Comparison of ENCODE assay signal across 8 cellular contexts in the genomic region with DNA sequence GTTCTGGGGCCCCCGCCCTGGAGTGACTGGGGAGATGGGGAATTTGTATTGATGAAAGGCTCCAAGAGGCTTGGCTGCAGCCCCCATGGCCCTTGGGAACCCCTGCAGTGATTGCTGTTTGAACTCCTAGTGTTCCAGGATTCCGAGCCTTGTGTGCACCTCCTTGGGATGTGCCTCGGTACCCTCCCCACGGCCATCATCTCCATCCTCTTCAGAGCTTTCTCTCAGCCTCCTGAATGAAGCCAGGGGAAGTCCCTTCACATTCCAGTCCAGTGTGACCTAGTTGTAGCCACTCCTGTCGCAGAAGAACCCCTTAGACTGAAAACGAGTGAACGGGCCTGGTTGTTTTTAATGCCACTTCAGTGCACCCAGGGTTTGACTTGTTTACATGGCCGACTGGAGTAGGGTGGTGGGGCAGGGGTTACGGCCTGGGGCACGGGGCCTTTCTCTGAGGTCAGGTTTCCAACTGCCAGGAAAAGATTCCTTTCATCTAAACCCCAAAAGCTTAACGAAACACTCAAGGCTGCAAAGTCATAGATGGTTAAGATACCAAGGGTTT. TPM values are rescaled to one million over a fixed set of nuclear protein-coding genes. Genes with fewer than 3 reads are reported as not detected.
DNase-seq lines count a peak whose midpoint lies in the region; ATAC-seq, FAIRE-seq and TF ChIP-seq lines count a peak whose summit lies in the region.

No MANE protein-coding gene starts in this region.

- H4K20me1 ChIP-seq in PC-3 (ENCODE audit: low read length) (peaks cover 58% of the 10 kb centered on the region), endothelial cell of umbilical vein (replicated peaks; ENCODE audit: control insufficient read depth, extremely low read depth, insufficient read depth, low read length) (peaks cover 9% of the 10 kb centered on the region)

- H3K4me1 ChIP-seq in PC-3 (ENCODE audit: insufficient read depth, low read length) (peaks cover 46% of the 10 kb centered on the region), endothelial cell of umbilical vein (ENCODE audit: control insufficient read depth, extremely low read depth, insufficient read depth, low read length) (peaks cover 28% of the 10 kb centered on the region)

- in situ Hi-C loops in GM13977 (cut with MboI; ENCODE audit: low pct_unique_long_range_greater_than_20kb, low sequenced_read_pairs, unreplicated experiment): no loop called here

- H3K27ac ChIP-seq in PC-3 (ENCODE audit: low read length) (peak overlapping the region; percentile 77), endothelial cell of umbilical vein (ENCODE audit: insufficient read depth, low read depth, low read length) (peak overlapping the region; percentile 70)

- H3K79me2 ChIP-seq in PC-3 (ENCODE audit: low read length): peaks cover 87% of the 10 kb centered on the region
- H3K79me2 ChIP-seq in endothelial cell of umbilical vein (ENCODE audit: control insufficient read depth, insufficient read depth, low read length): peaks cover 61% of the 10 kb centered on the region

- H3K9me3 ChIP-seq in PC-3 (ENCODE audit: low read length) (no peaks in the 10 kb centered on the region), endothelial cell of umbilical vein (replicated peaks; ENCODE audit: control insufficient read depth, insufficient read depth, low read length) (no peaks in the 10 kb centered on the region)

- H3K27ac Mint-ChIP-seq in neural crest cell (ENCODE audit: unreplicated experiment): peak overlapping the region; percentile 96

- BruUV-seq in PC-3 (replicated peaks; lab: Mats Ljungman, UMichigan): no TSS peak
- BruUV-seq in endothelial cell of umbilical vein (replicated peaks; lab: Mats Ljungman, UMichigan): no TSS peak

- peaks cover 56% of the 10 kb centered on the region for H3K4me1 Mint-ChIP-seq in neural crest cell

- peaks cover 15% of the 10 kb centered on the region for H3F3A ChIP-seq in PC-3 (ENCODE audit: low read length, unreplicated experiment)

- CTCF ChIA-PET in PC-3 (lab: Charles Lee) (no interaction called here), endothelial cell of umbilical vein (lab: Charles Lee) (interaction anchor here (0.9 to 1.7 kb wide), 4 partner anchors 9 to 22 kb away, joined by 3 to 6 read pairs (median 4); no protein-coding TSS in a partner anchor)

- dilution Hi-C loops in endothelial cell of umbilical vein (cut with MboI; ENCODE audit: extremely low pct_ligation_motif_present, low sequenced_read_pairs): no loop called here

- ATAC-seq in PC-3: no peak

- intact Hi-C loops in PC-3 (cut with micrococcal nuclease) (no loop called here), endothelial cell of umbilical vein (cut with micrococcal nuclease) (loop anchor here (1.0 to 2.0 kb wide), 2 partner anchors 9 to 31 kb away; no protein-coding TSS in a partner anchor)

- no peaks in the 10 kb centered on the region for H3K9me1 ChIP-seq in endothelial cell of umbilical vein (replicated peaks; ENCODE audit: control insufficient read depth, extremely low read depth, insufficient read depth, low read length)

- peaks cover 2% of the 10 kb centered on the region for H3K9me3 Mint-ChIP-seq in neural crest cell

- H3K36me3 ChIP-seq in PC-3 (ENCODE audit: low read depth, low read length): peaks cover 53% of the 10 kb centered on the region
- H3K36me3 ChIP-seq in endothelial cell of umbilical vein (ENCODE audit: control insufficient read depth in 2 of 2, extremely low read depth in 1 of 2, insufficient read depth in 2 of 2, low read length in 2 of 2): no peaks in the 10 kb centered on the region

- H3K9ac ChIP-seq in PC-3 (ENCODE audit: low read length) (peak overlapping the region; percentile 99), endothelial cell of umbilical vein (replicated peaks; ENCODE audit: extremely low read depth, insufficient read depth, low read length) (peak overlapping the region; percentile 86)

- H3K4me2 ChIP-seq in PC-3 (ENCODE audit: low read length) (peak overlapping the region; percentile 86), endothelial cell of umbilical vein (ENCODE audit: insufficient read depth, low read length) (peak overlapping the region; percentile 73)

- H3K4me3 Mint-ChIP-seq in neural crest cell: peak overlapping the region; percentile 98

- peak; percentile 81 for FAIRE-seq in endothelial cell of umbilical vein (lab: Jason Lieb, UNC)

- no peaks in the 10 kb centered on the region for H3K9me2 ChIP-seq in PC-3 (replicated peaks; ENCODE audit: low read length)

- H3K27me3 ChIP-seq in PC-3 (ENCODE audit: low read length) (no peaks in the 10 kb centered on the region), endothelial cell of umbilical vein (ENCODE audit: control insufficient read depth in 2 of 2, insufficient read depth in 2 of 2, low read length in 2 of 2) (no peaks in the 10 kb centered on the region)

- H2AFZ ChIP-seq in PC-3 (ENCODE audit: low read length): no peak overlapping the region
- H2AFZ ChIP-seq in endothelial cell of umbilical vein (ENCODE audit: low read depth, low read length): no peak overlapping the region

- POLR2A ChIA-PET in PC-3 (lab: Charles Lee; ENCODE audit: unreplicated experiment) (no interaction called here), endothelial cell of umbilical vein (lab: Charles Lee) (no interaction called here)

- TF ChIP-seq CTCF in PC-3 (conservative IDR thresholded peaks at IDR 0.05; ENCODE audit: low read depth, low read length) (no peak), endothelial cell of umbilical vein (IDR thresholded peaks at IDR 0.05; ENCODE audit: extremely low read depth in 1 of 2, insufficient read depth in 1 of 2, low read depth in 1 of 2, low read length in 2 of 2) (no peak), neural crest cell (conservative IDR thresholded peaks at IDR 0.05) (no peak), GM13977 (IDR thresholded peaks at IDR 0.05; ENCODE audit: extremely low read depth, insufficient read depth, missing control alignments) (no peak)

- peaks cover 17% of the 10 kb centered on the region for H3K36me3 Mint-ChIP-seq in neural crest cell (ENCODE audit: low read depth)

- TF ChIP-seq POLR2A in endothelial cell of umbilical vein (IDR thresholded peaks at IDR 0.05; ENCODE audit: low read depth, low read length): no peak

- DNase-seq in PC-3 (peak; percentile 41), endothelial cell of umbilical vein (ENCODE audit: low read depth, low spot score) (peak; percentile 33), neural crest cell (ENCODE audit: low read depth, low spot score) (no peak), HCEC 1CT (no peak), NCI-H128 (lab: John Stamatoyannopoulos, UW; ENCODE audit: unreplicated experiment) (no peak), GM13977 (ENCODE audit: low spot score) (no peak), NOMO-1 treated with dmso at 0.1 percent for 144 hours (lab: John Stamatoyannopoulos, UW; ENCODE audit: unreplicated experiment) (no peak)

- no peaks in the 10 kb centered on the region for H3K27me3 Mint-ChIP-seq in neural crest cell (ENCODE audit: low read depth)

- H3K4me3 ChIP-seq in GM08714 (ENCODE audit: low read length): peak overlapping the region; percentile 65
- H3K4me3 ChIP-seq in PC-3 (ENCODE audit: low read length): peak overlapping the region; percentile 100
- H3K4me3 ChIP-seq in endothelial cell of umbilical vein (replicated peaks in 1 of 3; ENCODE audit: insufficient read depth in 1 of 3, low read depth in 1 of 3, low read length in 3 of 3): peak overlapping the region; percentile 68 to 85 (median 81)

TF ChIP-seq in endothelial cell of umbilical vein, 7 proteins besides CTCF, POLR2A, EP300 and RAD21:
- TF ChIP-seq FOS (IDR thresholded peaks at IDR 0.05; ENCODE audit: borderline replicate concordance, insufficient read depth, low read length) (no peak), POLR2AphosphoS5 (IDR thresholded peaks at IDR 0.05; ENCODE audit: insufficient read depth, low read depth, low read length) (no peak), GATA2 (IDR thresholded peaks at IDR 0.05; ENCODE audit: insufficient read depth, insufficient read length, low read depth, low read length) (no peak), MYC (IDR thresholded peaks at IDR 0.05; ENCODE audit: low read depth, low read length) (no peak), EZH2 (IDR thresholded peaks at IDR 0.05; ENCODE audit: borderline replicate concordance, low read depth, low read length, severe bottlenecking) (no peak), MAX (IDR thresholded peaks at IDR 0.05; ENCODE audit: insufficient read depth, insufficient read length) (no peak), JUN (IDR thresholded peaks at IDR 0.05; ENCODE audit: borderline replicate concordance, insufficient read depth, insufficient read length, low read depth) (no peak)

RNA-seq across cellular contexts. Expression of gene MPRIP, which starts 1.5 kb away (rescaled TPM):
- total RNA-seq in PC-3 (2014; rRNA removed) (1,274 and 1,459 TPM in 2 replicates), endothelial cell of umbilical vein (246 and 262 TPM in 2 replicates), neural crest cell (241 and 244 TPM in 2 replicates)
- 94.6 and 102 TPM in 2 replicates for polyA plus RNA-seq in endothelial cell of umbilical vein
- polyA plus RNA-seq in endothelial cell of umbilical vein (2011; cell fraction: cytosol; rRNA removed): 84.4 and 92.1 TPM in 2 replicates
- 160 and 171 TPM in 2 replicates for polyA plus RNA-seq in endothelial cell of umbilical vein (2011; cell fraction: nucleus; rRNA removed)
- polyA plus RNA-seq in endothelial cell of umbilical vein (2012): 165 and 190 TPM in 2 replicates
- 177 and 225 TPM in 2 replicates for polyA minus RNA-seq in endothelial cell of umbilical vein
- 72.5 TPM for polyA minus RNA-seq in endothelial cell of umbilical vein (2011; cell fraction: cytosol; rRNA and poly(A)+ RNA removed)
- polyA minus RNA-seq in endothelial cell of umbilical vein (2011; cell fraction: nucleus; rRNA and poly(A)+ RNA removed): 129 and 135 TPM in 2 replicates

Comparison
In these comparisons a context has a peak if more than half of its experiments do, and no peak if none do; other contexts are left out.
1. DNase-seq: peak in PC-3 (single experiment) and endothelial cell of umbilical vein (single experiment); none in neural crest cell (single experiment), HCEC 1CT (single experiment), NCI-H128 (single experiment), GM13977 (single experiment) and NOMO-1 treated with dmso at 0.1 percent for 144 hours (single experiment).
2. Peak in every context shown above with its lines, with median percentiles within 50 percentile points of each other: H3K4me3 ChIP-seq.